In genomic region chr12:1540690-1541089, GRCh38 we compare ENCODE assay signal across 2 cellular contexts.
TF ChIP-seq lines count a peak whose summit lies in the region.

No MANE protein-coding gene starts in this region.

TF ChIP-seq in IMR-90, 13 proteins besides CTCF, POLR2A, EP300 and RAD21:
- TF ChIP-seq MXI1 (IDR thresholded peaks at IDR 0.05; ENCODE audit: borderline replicate concordance, low read depth, low read length) (no peak), RFX5 (IDR thresholded peaks at IDR 0.05; ENCODE audit: low read depth, low read length) (no peak), CHD1 (IDR thresholded peaks at IDR 0.05; ENCODE audit: low read depth, low read length) (no peak), CEBPB (IDR thresholded peaks at IDR 0.05; ENCODE audit: low read depth, low read length) (no peak), RCOR1 (IDR thresholded peaks at IDR 0.05; ENCODE audit: insufficient replicate concordance, low read length) (no peak), MAZ (IDR thresholded peaks at IDR 0.05; ENCODE audit: borderline replicate concordance, low read depth, low read length) (no peak), NFE2L2 (IDR thresholded peaks at IDR 0.05; ENCODE audit: low read depth, low read length) (no peak), USF2 (IDR thresholded peaks at IDR 0.05; ENCODE audit: low read depth, low read length) (no peak), BHLHE40 (IDR thresholded peaks at IDR 0.05; ENCODE audit: low read depth, low read length) (no peak), FOS (IDR thresholded peaks at IDR 0.05; ENCODE audit: low read depth, low read length) (no peak), SMC3 (IDR thresholded peaks at IDR 0.05; ENCODE audit: low read depth, low read length) (no peak), MAFK (IDR thresholded peaks at IDR 0.05; ENCODE audit: low read depth, low read length) (no peak)
- TF ChIP-seq, protein P1, sequence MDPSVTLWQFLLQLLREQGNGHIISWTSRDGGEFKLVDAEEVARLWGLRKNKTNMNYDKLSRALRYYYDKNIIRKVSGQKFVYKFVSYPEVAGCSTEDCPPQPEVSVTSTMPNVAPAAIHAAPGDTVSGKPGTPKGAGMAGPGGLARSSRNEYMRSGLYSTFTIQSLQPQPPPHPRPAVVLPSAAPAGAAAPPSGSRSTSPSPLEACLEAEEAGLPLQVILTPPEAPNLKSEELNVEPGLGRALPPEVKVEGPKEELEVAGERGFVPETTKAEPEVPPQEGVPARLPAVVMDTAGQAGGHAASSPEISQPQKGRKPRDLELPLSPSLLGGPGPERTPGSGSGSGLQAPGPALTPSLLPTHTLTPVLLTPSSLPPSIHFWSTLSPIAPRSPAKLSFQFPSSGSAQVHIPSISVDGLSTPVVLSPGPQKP (IDR thresholded peaks at IDR 0.05; ENCODE audit: borderline replicate concordance, low read depth, low read length), result no peak

TF ChIP-seq in SK-N-SH treated with all-trans-retinoic acid at 6 μM for 48 hours, 23 proteins besides CTCF, POLR2A, EP300 and RAD21:
- TF ChIP-seq, protein P2, sequence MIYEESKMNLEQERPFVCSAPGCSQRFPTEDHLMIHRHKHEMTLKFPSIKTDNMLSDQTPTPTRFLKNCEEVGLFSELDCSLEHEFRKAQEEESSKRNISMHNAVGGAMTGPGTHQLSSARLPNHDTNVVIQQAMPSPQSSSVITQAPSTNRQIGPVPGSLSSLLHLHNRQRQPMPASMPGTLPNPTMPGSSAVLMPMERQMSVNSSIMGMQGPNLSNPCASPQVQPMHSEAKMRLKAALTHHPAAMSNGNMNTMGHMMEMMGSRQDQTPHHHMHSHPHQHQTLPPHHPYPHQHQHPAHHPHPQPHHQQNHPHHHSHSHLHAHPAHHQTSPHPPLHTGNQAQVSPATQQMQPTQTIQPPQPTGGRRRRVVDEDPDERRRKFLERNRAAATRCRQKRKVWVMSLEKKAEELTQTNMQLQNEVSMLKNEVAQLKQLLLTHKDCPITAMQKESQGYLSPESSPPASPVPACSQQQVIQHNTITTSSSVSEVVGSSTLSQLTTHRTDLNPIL (CRISPR knock-in tag; IDR thresholded peaks at IDR 0.05; ENCODE audit: low read depth), result no peak
- TF ChIP-seq TCF4 (CRISPR knock-in tag; IDR thresholded peaks at IDR 0.05; ENCODE audit: borderline replicate concordance), result no peak
- TF ChIP-seq ISL1 (CRISPR knock-in tag; IDR thresholded peaks at IDR 0.05), result no peak
- TF ChIP-seq ZNF565 (CRISPR knock-in tag; conservative IDR thresholded peaks at IDR 0.05; ENCODE audit: low read depth), result no peak
